In genomic region chr10:57696641-57697040, GRCh38 we compare ENCODE assay signal across 12 cellular contexts.
DNase-seq lines count a peak whose midpoint lies in the region; ATAC-seq, FAIRE-seq and TF ChIP-seq lines count a peak whose summit lies in the region.
"Had no signal": no experiment of that assay in that cellular context is flagged by ENCODE, and none has a peak within 500 bp of the region (broad histone marks: within the 10 kb centered on the region; RNA-seq: fewer than 3 reads in every experiment).

No MANE protein-coding gene starts in this region.

- FAIRE-seq in astrocyte (lab: Jason Lieb, UNC): peak; percentile 59

- no peak for TF ChIP-seq CTCF in HFF-Myc (IDR thresholded peaks at IDR 0.05; ENCODE audit: low read depth, low read length, missing control alignments)
- TF ChIP-seq CTCF in astrocyte (IDR thresholded peaks at IDR 0.05; ENCODE audit: insufficient read depth, low read depth, low read length): no peak
- no peak for TF ChIP-seq CTCF in upper lobe of right lung (IDR thresholded peaks at IDR 0.05)

- H3K4me3 Mint-ChIP-seq in astrocyte (ENCODE audit: unreplicated experiment): no peak overlapping the region
- no peak overlapping the region for H3K4me3 Mint-ChIP-seq in activated T-cell treated with anti-CD3 and anti-CD28 coated beads, Interleukin-2, amount 50 U/mL, for 4 hours

- no peaks in the 10 kb centered on the region for H3K27me3 Mint-ChIP-seq in astrocyte (ENCODE audit: low read depth, unreplicated experiment)
- no peaks in the 10 kb centered on the region for H3K27me3 Mint-ChIP-seq in activated T-cell treated with anti-CD3 and anti-CD28 coated beads, Interleukin-2, amount 50 U/mL, for 4 hours (ENCODE audit: low read depth)

- intact Hi-C loops in upper lobe of right lung (cut with DNase I): no loop called here

- H3K27me3 ChIP-seq in astrocyte (ENCODE audit: insufficient read depth, low read length) (no peaks in the 10 kb centered on the region), upper lobe of right lung (no peaks in the 10 kb centered on the region)
- H3K27me3 ChIP-seq: cardiac muscle cell, gastrocnemius medialis, transverse colon had no signal

- DNase-seq in HFF-Myc (ENCODE audit: extremely low read depth, low read depth) (peak; percentile 35), astrocyte (ENCODE audit: low read depth) (peak; percentile 84), hepatic stellate cell (ENCODE audit: low spot score) (peak; percentile 10), upper lobe of right lung (no peak), activated gamma-delta T cell treated with Interleukin-2 at 50 U/mL for 16 hours (no peak)
- DNase-seq in activated T-cell treated with anti-CD3 and anti-CD28 coated beads, Interleukin-2, amount 50 U/mL, for 4 hours: no peak
- DNase-seq: DND-41, gastrocnemius medialis, NCI-H1694 treated with DMSO at 0.1 percent for 48 hours, transverse colon had no signal

- H3K9me3 Mint-ChIP-seq in astrocyte (ENCODE audit: unreplicated experiment): no peaks in the 10 kb centered on the region
- H3K9me3 Mint-ChIP-seq in activated T-cell treated with anti-CD3 and anti-CD28 coated beads, Interleukin-2, amount 50 U/mL, for 4 hours: no peaks in the 10 kb centered on the region

- H3K27ac Mint-ChIP-seq in astrocyte (ENCODE audit: unreplicated experiment): peak overlapping the region; percentile 90

- no peaks in the 10 kb centered on the region for H3K79me2 ChIP-seq in astrocyte (ENCODE audit: insufficient read depth, low read length)

- H2AFZ ChIP-seq in astrocyte (ENCODE audit: low read depth, low read length): peak overlapping the region; percentile 48

- H3K36me3 ChIP-seq in astrocyte (ENCODE audit: insufficient read depth, low read length) (no peaks in the 10 kb centered on the region), upper lobe of right lung (no peaks in the 10 kb centered on the region)
- H3K36me3 ChIP-seq: cardiac muscle cell, gastrocnemius medialis, transverse colon had no signal

- no peaks in the 10 kb centered on the region for H4K20me1 ChIP-seq in astrocyte (ENCODE audit: insufficient read depth, low read length)

- ATAC-seq in upper lobe of right lung (peak; percentile 65), GM19035 (IDR thresholded peaks at IDR 0.05; ENCODE audit: unreplicated experiment) (no peak)
- ATAC-seq in activated T-cell treated with anti-CD3 and anti-CD28 coated beads, Interleukin-2, amount 50 U/mL, for 4 hours: no peak
- ATAC-seq: gastrocnemius medialis had no signal

- no peaks in the 10 kb centered on the region for H3K9me3 ChIP-seq in astrocyte (ENCODE audit: insufficient read depth, low read depth, low read length)
- no peaks in the 10 kb centered on the region for H3K9me3 ChIP-seq in upper lobe of right lung
- H3K9me3 ChIP-seq: gastrocnemius medialis, transverse colon had no signal

- H3K4me2 ChIP-seq in astrocyte (ENCODE audit: low read length): peak overlapping the region; percentile 69

- H3K4me1 ChIP-seq in astrocyte (ENCODE audit: insufficient read depth, low read length): peaks cover 18% of the 10 kb centered on the region
- no peaks in the 10 kb centered on the region for H3K4me1 ChIP-seq in upper lobe of right lung
- H3K4me1 ChIP-seq: gastrocnemius medialis, transverse colon had no signal

- H3K9ac ChIP-seq in astrocyte (ENCODE audit: low read length): peak overlapping the region; percentile 77

- H3K36me3 Mint-ChIP-seq in astrocyte (ENCODE audit: low read depth, unreplicated experiment): no peaks in the 10 kb centered on the region
- no peaks in the 10 kb centered on the region for H3K36me3 Mint-ChIP-seq in activated T-cell treated with anti-CD3 and anti-CD28 coated beads, Interleukin-2, amount 50 U/mL, for 4 hours (ENCODE audit: insufficient read depth)

- H3K27ac ChIP-seq in astrocyte (ENCODE audit: low read depth, low read length): peak overlapping the region; percentile 94
- peak overlapping the region; percentile 32 for H3K27ac ChIP-seq in upper lobe of right lung
- H3K27ac ChIP-seq: cardiac muscle cell, gastrocnemius medialis, transverse colon had no signal

- peaks cover 49% of the 10 kb centered on the region for H3K4me1 Mint-ChIP-seq in astrocyte (ENCODE audit: low read depth, unreplicated experiment)
- H3K4me1 Mint-ChIP-seq in activated T-cell treated with anti-CD3 and anti-CD28 coated beads, Interleukin-2, amount 50 U/mL, for 4 hours (ENCODE audit: low read depth): no peaks in the 10 kb centered on the region

- H3K4me3 ChIP-seq in HFF-Myc (replicated peaks; ENCODE audit: low read depth, low read length) (no peak overlapping the region), astrocyte (ENCODE audit: insufficient read depth, low read depth, low read length) (peak overlapping the region; percentile 9), upper lobe of right lung (no peak overlapping the region)
- H3K4me3 ChIP-seq: cardiac muscle cell, gastrocnemius medialis, transverse colon had no signal

Comparison
In these comparisons a context has a peak if more than half of its experiments do, and no peak if none do; other contexts are left out.
1. DNase-seq: peak in HFF-Myc (single experiment), astrocyte (single experiment) and hepatic stellate cell (single experiment); none in upper lobe of right lung (single experiment), activated gamma-delta T cell treated with Interleukin-2 at 50 U/mL for 16 hours (single experiment) and activated T-cell treated with anti-CD3 and anti-CD28 coated beads, Interleukin-2, amount 50 U/mL, for 4 hours (single experiment).